25 cellular contexts compared by ENCODE assay signal in the genomic region with DNA sequence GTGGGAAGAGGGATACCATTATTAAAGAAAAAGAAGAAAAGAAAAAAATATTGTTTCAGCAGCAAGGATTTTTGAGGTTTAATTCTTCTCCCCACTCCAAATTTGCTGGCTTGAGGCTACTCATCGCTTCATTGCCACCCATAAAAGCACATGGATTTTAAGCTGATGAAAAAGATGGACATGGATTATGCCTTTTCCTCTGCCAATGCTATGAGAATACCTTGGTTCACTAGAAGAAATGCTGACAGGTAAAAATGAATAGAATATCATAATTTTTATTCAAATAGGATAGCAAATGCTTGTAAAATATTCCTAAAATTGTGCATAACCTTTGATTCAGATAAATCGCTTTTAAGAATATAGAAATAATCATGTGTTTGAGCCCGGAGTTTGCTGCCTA.
DNase-seq lines count a peak whose midpoint lies in the region; ATAC-seq, FAIRE-seq and TF ChIP-seq lines count a peak whose summit lies in the region.
"Had no signal": no experiment of that assay in that cellular context is flagged by ENCODE, and none has a peak within 500 bp of the region (broad histone marks: within the 10 kb centered on the region; RNA-seq: fewer than 3 reads in every experiment).

No MANE protein-coding gene starts in this region.

- DNase-seq in cardiac muscle cell (ENCODE audit: low read depth in 1 of 2, low spot score in 1 of 2), result no peak
- no peak for DNase-seq in right atrium auricular region (ENCODE audit: low spot score)
- no peak for DNase-seq in adipocyte (ENCODE audit: low read depth)
- no peak for DNase-seq in SKM-1 (lab: John Stamatoyannopoulos, UW; ENCODE audit: unreplicated experiment)
- no peak for DNase-seq in activated CD4-positive, alpha-beta T cell treated with anti-CD3 and anti-CD28 coated beads for 4 hours
- DNase-seq in GM19239 (ENCODE audit: insufficient read length, low spot score), result no peak
- DNase-seq: activated CD4-positive, alpha-beta T cell treated with anti-CD3 and anti-CD28 coated beads, Interleukin-2, amount 10 ng/mL, durations not matched to agents 24 days and 14 days; activated naive CD4-positive, alpha-beta T cell treated with anti-CD3 and anti-CD28 coated beads, Interleukin-2, amount 50 U/mL, for 16 hours; activated T-cell treated with anti-CD3 and anti-CD28 coated beads, Interleukin-2, amount 50 U/mL, for 72 hours; aorta; cerebellar nuclear complex; effector CD8-positive, alpha-beta T cell; gastrocnemius medialis; KG1; mucosa of descending colon; NCI-H2029; NCI-H345; SHP77; transverse colon had no signal

- 83% methylated on average over 1 of the region's 3 CpGs; no CpG with 5 or more reads in 1 of the 2 experiments for WGBS in mesodermal cell (ENCODE audit: insufficient coverage in 2 of 2), 2 experiments

- H3K9me3 ChIP-seq in cardiac muscle cell (ENCODE audit: low read depth) (no peaks in the 10 kb centered on the region), right atrium auricular region (no peaks in the 10 kb centered on the region), adipocyte (ENCODE audit: control insufficient read depth, low read length) (no peaks in the 10 kb centered on the region), mesodermal cell (ENCODE audit: control insufficient read depth, low read length) (no peaks in the 10 kb centered on the region)
- H3K9me3 ChIP-seq: BLaER1 treated with 17β-estradiol and CSF1 and Interleukin-3, amounts not matched to agents 10 nM and 100 nM; gastrocnemius medialis; mucosa of descending colon; transverse colon had no signal

- H3K27me3 ChIP-seq in cardiac muscle cell (no peaks in the 10 kb centered on the region), right atrium auricular region (no peaks in the 10 kb centered on the region), adipocyte (replicated peaks; ENCODE audit: control insufficient read depth, insufficient read depth, low read length) (no peaks in the 10 kb centered on the region)
- H3K27me3 ChIP-seq: BLaER1 treated with 17β-estradiol and CSF1 and Interleukin-3, amounts not matched to agents 10 nM and 100 nM; gastrocnemius medialis; transverse colon had no signal

- no peak overlapping the region for H3K9ac ChIP-seq in adipocyte (ENCODE audit: low read length)
- H3K9ac ChIP-seq: BLaER1 treated with 17β-estradiol and CSF1 and Interleukin-3, amounts not matched to agents 10 nM and 100 nM had no signal

- H3K4me1 ChIP-seq in cardiac muscle cell (ENCODE audit: low read depth) (peaks cover 2% of the 10 kb centered on the region), right atrium auricular region (no peaks in the 10 kb centered on the region), adipocyte (ENCODE audit: control insufficient read depth, insufficient read depth, low read length) (no peaks in the 10 kb centered on the region), mesodermal cell (ENCODE audit: control insufficient read depth, insufficient read depth, low read length, poor library complexity, severe bottlenecking) (peaks cover 21% of the 10 kb centered on the region)
- H3K4me1 ChIP-seq: BLaER1 treated with 17β-estradiol and CSF1 and Interleukin-3, amounts not matched to agents 10 nM and 100 nM; gastrocnemius medialis; transverse colon had no signal

- no peaks in the 10 kb centered on the region for H3K36me3 ChIP-seq in cardiac muscle cell
- no peaks in the 10 kb centered on the region for H3K36me3 ChIP-seq in right atrium auricular region
- no peaks in the 10 kb centered on the region for H3K36me3 ChIP-seq in adipocyte (ENCODE audit: control insufficient read depth, insufficient read depth, low read length, severe bottlenecking)
- peaks cover 6% of the 10 kb centered on the region for H3K36me3 ChIP-seq in mesodermal cell (ENCODE audit: control insufficient read depth, insufficient read depth, low read length)
- H3K36me3 ChIP-seq: BLaER1 treated with 17β-estradiol and CSF1 and Interleukin-3, amounts not matched to agents 10 nM and 100 nM; gastrocnemius medialis; transverse colon had no signal

- TF ChIP-seq CTCF in cardiac muscle cell (IDR thresholded peaks at IDR 0.05; ENCODE audit: low read depth, low read length), result no peak
- no peak for TF ChIP-seq CTCF in right atrium auricular region (IDR thresholded peaks at IDR 0.05)

- peak overlapping the region; percentile 30 for H3K27ac ChIP-seq in cardiac muscle cell
- no peak overlapping the region for H3K27ac ChIP-seq in right atrium auricular region
- H3K27ac ChIP-seq in mesodermal cell (ENCODE audit: low read depth, low read length, severe bottlenecking), result peak overlapping the region; percentile 84
- H3K27ac ChIP-seq: 22Rv1; BLaER1 treated with 17β-estradiol and CSF1 and Interleukin-3, amounts not matched to agents 10 nM and 100 nM; gastrocnemius medialis; transverse colon had no signal

- no peak for FAIRE-seq in GM19239 (lab: Jason Lieb, UNC)
- FAIRE-seq: islet of Langerhans had no signal

- H3K4me3 ChIP-seq in cardiac muscle cell, result no peak overlapping the region
- no peak overlapping the region for H3K4me3 ChIP-seq in right atrium auricular region
- H3K4me3 ChIP-seq in adipocyte (ENCODE audit: low read length), result peak overlapping the region; percentile 62
- no peak overlapping the region for H3K4me3 ChIP-seq in mesodermal cell (ENCODE audit: extremely low read depth, insufficient read depth, low read length, poor library complexity, severe bottlenecking)
- H3K4me3 ChIP-seq: BLaER1 treated with 17β-estradiol and CSF1 and Interleukin-3, amounts not matched to agents 10 nM and 100 nM; gastrocnemius medialis; mucosa of descending colon; transverse colon had no signal

- no peak for ATAC-seq in GM18858 (IDR thresholded peaks at IDR 0.05; ENCODE audit: unreplicated experiment)
- ATAC-seq: activated T-cell treated with anti-CD3 and anti-CD28 coated beads, Interleukin-2, amount 50 U/mL, for 72 hours; esophagus mucosa; gastrocnemius medialis; mucosa of descending colon had no signal

Comparison
In these comparisons a context has a peak if more than half of its experiments do, and no peak if none do; other contexts are left out.
1. H3K27ac ChIP-seq: peak in cardiac muscle cell (single experiment) and mesodermal cell (single experiment); none in right atrium auricular region (0 of 2).